Comparison of ENCODE assay signal across 29 cellular contexts in genomic region chr5:66443462-66444130, GRCh38.
"Had no signal": no experiment of that assay in that cellular context is flagged by ENCODE, and none has a peak within 500 bp of the region (broad histone marks: within the 10 kb centered on the region; RNA-seq: fewer than 3 reads in every experiment).

No MANE protein-coding gene starts in this region.

- H3K27ac ChIP-seq: breast epithelium, dorsolateral prefrontal cortex, neural progenitor cell, parathyroid adenoma, suprapubic skin, tibial nerve, WERI-Rb-1 had no signal

- H3K27me3 ChIP-seq: breast epithelium, dorsolateral prefrontal cortex, neural progenitor cell, suprapubic skin, tibial nerve had no signal

- H3K4me3 ChIP-seq: breast epithelium, dorsolateral prefrontal cortex, neural progenitor cell, suprapubic skin, tibial nerve had no signal

- H3K4me2 ChIP-seq: neural progenitor cell, SK-N-SH had no signal

- DNase-seq: activated CD4-positive, alpha-beta memory T cell treated with anti-CD3 and anti-CD28 coated beads, Interleukin-2, amount 10 ng/mL, durations not matched to agents 7 days and 5 days; activated CD4-positive, alpha-beta T cell treated with anti-CD3 and anti-CD28 coated beads, Interleukin-2, amount 10 ng/mL, durations not matched to agents 24 days and 14 days; activated CD8-positive, alpha-beta memory T cell treated with anti-CD3 and anti-CD28 coated beads, Interleukin-2, amount 50 U/mL, for 48 hours; activated gamma-delta T cell; activated naive CD4-positive, alpha-beta T cell treated with anti-CD3 and anti-CD28 coated beads, Interleukin-2, amount 10 ng/mL, durations not matched to agents 7 days and 5 days; activated naive CD8-positive, alpha-beta T cell treated with anti-CD3 and anti-CD28 coated beads, Interleukin-2, amount 10 ng/mL, durations not matched to agents 7 days and 5 days; activated T-cell treated with anti-CD3 and anti-CD28 coated beads, Interleukin-2, amount 50 U/mL, for 24 hours; amniotic stem cell; dorsolateral prefrontal cortex; effector memory CD4-positive, alpha-beta T cell; erythroblast; foreskin melanocyte; islet precursor cell; naive thymus-derived CD8-positive, alpha-beta T cell; occipital lobe; stimulated activated CD4-positive, alpha-beta T cell treated with anti-CD3 and anti-CD28 coated beads, Interleukin-15, amount 100 ng/mL, for 24 hours; stimulated activated CD4-positive, alpha-beta T cell treated with anti-CD3 and anti-CD28 coated beads, Interleukin-2, amount 100 ng/mL, for 24 hours; stimulated activated naive CD4-positive, alpha-beta T cell; SW 1271; T-helper 9 cell; WERI-Rb-1 had no signal

- ATAC-seq: activated CD4-positive, CD25-positive, alpha-beta regulatory T cell treated with anti-CD3 and anti-CD28 coated beads, Interleukin-2, amount 50 U/mL, for 24 hours; naive thymus-derived CD8-positive, alpha-beta T cell had no signal

- H3K4me1 ChIP-seq: breast epithelium, neural progenitor cell, parathyroid adenoma, suprapubic skin, tibial nerve had no signal

- FAIRE-seq: colon had no signal

- H3K79me2 ChIP-seq: parathyroid adenoma had no signal

- H3K36me3 ChIP-seq: breast epithelium, neural progenitor cell, suprapubic skin, tibial nerve, WERI-Rb-1 had no signal

- H3K9ac ChIP-seq: neural progenitor cell, parathyroid adenoma, SK-N-SH had no signal

- H2AFZ ChIP-seq: neural progenitor cell, parathyroid adenoma had no signal

- H3K9me3 ChIP-seq: breast epithelium, SK-N-SH, suprapubic skin had no signal
